ENCODE assay signal across 18 cellular contexts in genomic region chr6:13444604-13445003, GRCh38. TPM values are rescaled to one million over a fixed set of nuclear protein-coding genes. Genes with fewer than 3 reads are reported as not detected.
DNase-seq lines count a peak whose midpoint lies in the region; ATAC-seq, FAIRE-seq and TF ChIP-seq lines count a peak whose summit lies in the region.
"Had no signal": no experiment of that assay in that cellular context is flagged by ENCODE, and none has a peak within 500 bp of the region (broad histone marks: within the 10 kb centered on the region; RNA-seq: fewer than 3 reads in every experiment).

No MANE protein-coding gene starts in this region.

- H3K9me3 ChIP-seq in prostate gland (no peaks in the 10 kb centered on the region), thyroid gland (no peaks in the 10 kb centered on the region)

- TF ChIP-seq CTCF in prostate gland (IDR thresholded peaks at IDR 0.05): no peak
- TF ChIP-seq CTCF in thyroid gland (IDR thresholded peaks at IDR 0.05): no peak

- H3K4me1 ChIP-seq in prostate gland (replicated peaks) (no peaks in the 10 kb centered on the region), thyroid gland (peaks cover 0 to 8% of the 10 kb centered on the region in 2 donors)

- WGBS in prostate gland: 44% methylated on average over 3 of the region's 3 CpGs
- WGBS in thyroid gland, 2 donors: 89 to 90% methylated on average over 3 of the region's 3 CpGs

- H3K27me3 ChIP-seq in prostate gland (replicated peaks; ENCODE audit: insufficient read depth): no peaks in the 10 kb centered on the region
- H3K27me3 ChIP-seq in thyroid gland: no peaks in the 10 kb centered on the region

- H3K36me3 Mint-ChIP-seq in stimulated activated naive CD8-positive, alpha-beta T cell treated with anti-CD3 and anti-CD28 coated beads, Interleukin-15, Interleukin-2, amounts not matched to agents 100 ng/mL and 50 ng/mL, for 24 hours (ENCODE audit: low read depth): peaks cover 21% of the 10 kb centered on the region
- H3K36me3 Mint-ChIP-seq: activated naive CD4-positive, alpha-beta T cell treated with anti-CD3 and anti-CD28 coated beads, Interleukin-2, amount 10 ng/mL, durations not matched to agents 7 days and 5 days; CD8-positive, alpha-beta T cell; stimulated activated effector memory CD8-positive, alpha-beta T cell treated with anti-CD3 and anti-CD28 coated beads, Interleukin-12 subunit alpha, Interleukin-12 subunit beta, amount 100 ng/mL, for 72 hours had no signal

- H3K27ac Mint-ChIP-seq in stimulated activated naive CD8-positive, alpha-beta T cell treated with anti-CD3 and anti-CD28 coated beads, Interleukin-15, Interleukin-2, amounts not matched to agents 100 ng/mL and 50 ng/mL, for 24 hours: no peak overlapping the region
- H3K27ac Mint-ChIP-seq in stimulated activated naive CD8-positive, alpha-beta T cell treated with anti-CD3 and anti-CD28 coated beads, Interleukin-15, amount 100 ng/mL, for 72 hours: no peak overlapping the region
- H3K27ac Mint-ChIP-seq: activated CD4-positive, alpha-beta T cell treated with anti-CD3 and anti-CD28 coated beads, Interleukin-2, amount 10 ng/mL, durations not matched to agents 24 days and 14 days; activated naive CD4-positive, alpha-beta T cell treated with anti-CD3 and anti-CD28 coated beads, Interleukin-2, amount 10 ng/mL, durations not matched to agents 7 days and 5 days; CD8-positive, alpha-beta T cell; H9; progenitor cell of endocrine pancreas; stimulated activated effector memory CD8-positive, alpha-beta T cell treated with anti-CD3 and anti-CD28 coated beads, Interleukin-12 subunit alpha, Interleukin-12 subunit beta, amount 100 ng/mL, for 72 hours had no signal

- peak overlapping the region; percentile 35 for H3K4me3 Mint-ChIP-seq in stimulated activated naive CD8-positive, alpha-beta T cell treated with anti-CD3 and anti-CD28 coated beads, Interleukin-15, Interleukin-2, amounts not matched to agents 100 ng/mL and 50 ng/mL, for 24 hours
- H3K4me3 Mint-ChIP-seq in stimulated activated naive CD8-positive, alpha-beta T cell treated with anti-CD3 and anti-CD28 coated beads, Interleukin-15, amount 100 ng/mL, for 72 hours: peak overlapping the region in 1 of 2 donors; percentile 4
- H3K4me3 Mint-ChIP-seq: activated CD4-positive, alpha-beta T cell treated with anti-CD3 and anti-CD28 coated beads, Interleukin-2, amount 10 ng/mL, durations not matched to agents 24 days and 14 days; activated naive CD4-positive, alpha-beta T cell treated with anti-CD3 and anti-CD28 coated beads, Interleukin-2, amount 10 ng/mL, durations not matched to agents 7 days and 5 days; CD8-positive, alpha-beta T cell; H9; stimulated activated effector memory CD8-positive, alpha-beta T cell treated with anti-CD3 and anti-CD28 coated beads, Interleukin-12 subunit alpha, Interleukin-12 subunit beta, amount 100 ng/mL, for 72 hours had no signal

- intact Hi-C loops in prostate gland (cut with DNase I) (no loop called here), thyroid gland (cut with DNase I) (no loop called here)

- no peaks in the 10 kb centered on the region for H3K27me3 Mint-ChIP-seq in stimulated activated naive CD8-positive, alpha-beta T cell treated with anti-CD3 and anti-CD28 coated beads, Interleukin-15, Interleukin-2, amounts not matched to agents 100 ng/mL and 50 ng/mL, for 24 hours
- H3K27me3 Mint-ChIP-seq in stimulated activated naive CD8-positive, alpha-beta T cell treated with anti-CD3 and anti-CD28 coated beads, Interleukin-15, amount 100 ng/mL, for 72 hours: no peaks in the 10 kb centered on the region
- H3K27me3 Mint-ChIP-seq: activated CD4-positive, alpha-beta T cell treated with anti-CD3 and anti-CD28 coated beads, Interleukin-2, amount 10 ng/mL, durations not matched to agents 24 days and 14 days had no signal

- ATAC-seq in stimulated activated naive CD8-positive, alpha-beta T cell treated with anti-CD3 and anti-CD28 coated beads, Interleukin-15, amount 100 ng/mL, for 72 hours: no peak
- ATAC-seq: CD8-positive, alpha-beta T cell; Panc1; stimulated activated effector memory CD8-positive, alpha-beta T cell treated with anti-CD3 and anti-CD28 coated beads, Interleukin-12 subunit alpha, Interleukin-12 subunit beta, amount 100 ng/mL, for 72 hours had no signal

- H3K27ac ChIP-seq in prostate gland: peak overlapping the region; percentile 48 to 71
- no peak overlapping the region for H3K27ac ChIP-seq in thyroid gland

- H3K9me3 Mint-ChIP-seq in stimulated activated naive CD8-positive, alpha-beta T cell treated with anti-CD3 and anti-CD28 coated beads, Interleukin-15, Interleukin-2, amounts not matched to agents 100 ng/mL and 50 ng/mL, for 24 hours: peaks cover 4% of the 10 kb centered on the region
- H3K9me3 Mint-ChIP-seq in stimulated activated naive CD8-positive, alpha-beta T cell treated with anti-CD3 and anti-CD28 coated beads, Interleukin-15, amount 100 ng/mL, for 72 hours: no peaks in the 10 kb centered on the region
- H3K9me3 Mint-ChIP-seq: activated CD4-positive, alpha-beta T cell treated with anti-CD3 and anti-CD28 coated beads, Interleukin-2, amount 10 ng/mL, durations not matched to agents 24 days and 14 days; CD8-positive, alpha-beta T cell; stimulated activated effector memory CD8-positive, alpha-beta T cell treated with anti-CD3 and anti-CD28 coated beads, Interleukin-12 subunit alpha, Interleukin-12 subunit beta, amount 100 ng/mL, for 72 hours had no signal

- TF ChIP-seq POLR2A in prostate gland (IDR thresholded peaks at IDR 0.05) (no peak), thyroid gland (IDR thresholded peaks at IDR 0.05) (no peak)

- DNase-seq in stimulated activated naive CD8-positive, alpha-beta T cell treated with anti-CD3 and anti-CD28 coated beads, Interleukin-15, amount 100 ng/mL, for 72 hours: no peak
- DNase-seq in frontal cortex (ENCODE audit: low spot score in 2 of 2) (no peak), prostate gland (ENCODE audit: low spot score) (no peak), kidney glomerular epithelial cell (lab: John Stamatoyannopoulos, UW) (no peak), thyroid gland (no peak), nucleus accumbens (lab: John Stamatoyannopoulos, UW) (no peak)
- no peak for DNase-seq in activated CD4-positive, alpha-beta T cell treated with anti-CD3 and anti-CD28 coated beads, Interleukin-2, amount 50 U/mL, for 48 hours
- DNase-seq: activated CD4-positive, alpha-beta T cell treated with anti-CD3 and anti-CD28 coated beads, Interleukin-2, amount 10 ng/mL, durations not matched to agents 24 days and 14 days; activated naive CD4-positive, alpha-beta T cell treated with anti-CD3 and anti-CD28 coated beads, Interleukin-2, amount 10 ng/mL, durations not matched to agents 7 days and 5 days; activated T-cell treated with anti-CD3 and anti-CD28 coated beads for 4 hours; H9; Karpas-422; stimulated activated CD4-positive, alpha-beta T cell treated with anti-CD3 and anti-CD28 coated beads, Interleukin-12 subunit alpha, Interleukin-12 subunit beta, amount 100 ng/mL, for 4 hours had no signal

- FAIRE-seq in frontal cortex (lab: Jason Lieb, UNC): peak; percentile 23

- H3K36me3 ChIP-seq in prostate gland (no peaks in the 10 kb centered on the region), thyroid gland (no peaks in the 10 kb centered on the region)

- peaks cover 36% of the 10 kb centered on the region for H3K4me1 Mint-ChIP-seq in stimulated activated naive CD8-positive, alpha-beta T cell treated with anti-CD3 and anti-CD28 coated beads, Interleukin-15, Interleukin-2, amounts not matched to agents 100 ng/mL and 50 ng/mL, for 24 hours (ENCODE audit: low read depth)
- H3K4me1 Mint-ChIP-seq in stimulated activated naive CD8-positive, alpha-beta T cell treated with anti-CD3 and anti-CD28 coated beads, Interleukin-15, amount 100 ng/mL, for 72 hours: peaks cover 42% of the 10 kb centered on the region

- H3K4me3 ChIP-seq in prostate gland (no peak overlapping the region), thyroid gland (replicated peaks in 1 of 3) (no peak overlapping the region)

RNA-seq across cellular contexts. Expression of gene GFOD1, which starts 42.8 kb away (rescaled TPM):
- 32.2 TPM for total RNA-seq in frontal cortex
- 10 to 100 TPM in 1 of 2 donors, 1 to 10 TPM in 1; 10.0 to 12.2 TPM for total RNA-seq in prostate gland
- 10 to 100 TPM in 1 of 4 donors, 1 to 10 TPM in 3; 4.2 to 18.4 (median 8.5) TPM for total RNA-seq in thyroid gland

Comparison
In these comparisons a context has a peak if more than half of its experiments do, and no peak if none do; other contexts are left out.
1. H3K27ac ChIP-seq: peak in prostate gland (2 of 2); none in thyroid gland (0 of 3).